In the genomic region with DNA sequence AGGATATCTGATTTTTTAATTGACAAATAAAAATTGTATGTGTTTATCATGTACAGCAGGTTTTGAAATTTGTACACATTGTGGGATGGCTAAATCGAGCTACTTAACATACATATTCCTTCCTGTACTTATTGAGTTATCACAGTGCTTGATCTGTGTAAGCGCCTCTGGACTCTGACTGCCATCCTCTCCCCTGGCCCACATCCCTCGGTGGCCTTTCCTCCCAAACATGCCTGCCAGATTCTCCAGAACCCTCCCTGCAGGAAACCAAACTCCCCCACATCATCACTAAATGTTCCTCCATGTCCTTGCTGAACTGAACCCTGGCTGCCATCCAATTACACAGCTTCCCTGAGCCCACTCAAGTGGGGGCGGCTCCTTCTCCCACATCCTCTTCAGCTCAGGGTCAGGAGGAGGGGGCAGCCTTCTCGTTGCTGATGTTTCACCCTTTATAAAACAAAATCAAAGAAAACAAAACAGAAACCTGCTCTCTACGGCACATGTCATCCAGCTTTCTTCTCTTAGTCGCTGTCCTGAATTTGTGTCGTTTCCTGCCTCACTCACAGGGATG, we compare ENCODE assay signal across 9 cellular contexts.
DNase-seq lines count a peak whose midpoint lies in the region; ATAC-seq and TF ChIP-seq lines count a peak whose summit lies in the region.
"Had no signal": no experiment of that assay in that cellular context is flagged by ENCODE, and none has a peak within 500 bp of the region (broad histone marks: within the 10 kb centered on the region; RNA-seq: fewer than 3 reads in every experiment).

No MANE protein-coding gene starts in this region.

- H3K27me3 ChIP-seq in hepatocyte = no peaks in the 10 kb centered on the region

- H3K36me3 ChIP-seq in hepatocyte (replicated peaks; ENCODE audit: insufficient read depth, low read depth) = no peaks in the 10 kb centered on the region

- H3K27ac ChIP-seq in hepatocyte = no peak overlapping the region

- no peaks in the 10 kb centered on the region for H4K20me1 ChIP-seq in hepatocyte (ENCODE audit: insufficient read depth, poor library complexity, severe bottlenecking)

- no peak overlapping the region for H2AFZ ChIP-seq in hepatocyte

- no peaks in the 10 kb centered on the region for H3K79me2 ChIP-seq in hepatocyte

- ATAC-seq in Right ventricle myocardium superior (ENCODE audit: poor library complexity) (peak; percentile 59), HG02759 (IDR thresholded peaks at IDR 0.05; ENCODE audit: unreplicated experiment) (no peak)
- ATAC-seq in stimulated activated effector memory CD8-positive, alpha-beta T cell treated with anti-CD3 and anti-CD28 coated beads, Interleukin-12 subunit alpha, Interleukin-12 subunit beta, amount 100 ng/mL, for 72 hours = no peak

- 72% methylated on average over 8 of the region's 8 CpGs for WGBS in hepatocyte (ENCODE audit: low lambda C conversion rate, missing lambda C conversion rate)

- no peak for TF ChIP-seq CTCF in hepatocyte (IDR thresholded peaks at IDR 0.05; ENCODE audit: poor library complexity)

- H3K4me3 Mint-ChIP-seq in activated CD4-positive, alpha-beta T cell treated with anti-CD3 and anti-CD28 coated beads, Interleukin-2, amount 10 ng/mL, durations not matched to agents 24 days and 14 days = peak overlapping the region; percentile 61
- peak overlapping the region; percentile 0 for H3K4me3 Mint-ChIP-seq in stimulated activated effector memory CD8-positive, alpha-beta T cell treated with anti-CD3 and anti-CD28 coated beads, Interleukin-12 subunit alpha, Interleukin-12 subunit beta, amount 100 ng/mL, for 72 hours

- no peaks in the 10 kb centered on the region for H3K9me2 ChIP-seq in hepatocyte (replicated peaks; ENCODE audit: insufficient read depth)

- peak overlapping the region; percentile 66 for H3K27ac Mint-ChIP-seq in activated CD4-positive, alpha-beta T cell treated with anti-CD3 and anti-CD28 coated beads, Interleukin-2, amount 10 ng/mL, durations not matched to agents 24 days and 14 days
- H3K27ac Mint-ChIP-seq in stimulated activated effector memory CD8-positive, alpha-beta T cell treated with anti-CD3 and anti-CD28 coated beads, Interleukin-12 subunit alpha, Interleukin-12 subunit beta, amount 100 ng/mL, for 72 hours = peak overlapping the region; percentile 63

- H3K27me3 Mint-ChIP-seq in activated CD4-positive, alpha-beta T cell treated with anti-CD3 and anti-CD28 coated beads, Interleukin-2, amount 10 ng/mL, durations not matched to agents 24 days and 14 days = peaks cover 5% of the 10 kb centered on the region

- H3K4me3 ChIP-seq in hepatocyte = no peak overlapping the region

- H3K4me1 ChIP-seq in hepatocyte (ENCODE audit: insufficient read depth) = no peaks in the 10 kb centered on the region

- H3K9me3 ChIP-seq in hepatocyte (ENCODE audit: low read depth) = no peaks in the 10 kb centered on the region

- H3K4me2 ChIP-seq in hepatocyte = no peak overlapping the region

- no peaks in the 10 kb centered on the region for H3K36me3 Mint-ChIP-seq in activated CD4-positive, alpha-beta T cell treated with anti-CD3 and anti-CD28 coated beads, Interleukin-2, amount 10 ng/mL, durations not matched to agents 24 days and 14 days (ENCODE audit: low read depth)
- H3K36me3 Mint-ChIP-seq in stimulated activated effector memory CD8-positive, alpha-beta T cell treated with anti-CD3 and anti-CD28 coated beads, Interleukin-12 subunit alpha, Interleukin-12 subunit beta, amount 100 ng/mL, for 72 hours = no peaks in the 10 kb centered on the region

- peaks cover 7% of the 10 kb centered on the region for H3K9me3 Mint-ChIP-seq in activated CD4-positive, alpha-beta T cell treated with anti-CD3 and anti-CD28 coated beads, Interleukin-2, amount 10 ng/mL, durations not matched to agents 24 days and 14 days
- H3K9me3 Mint-ChIP-seq in stimulated activated effector memory CD8-positive, alpha-beta T cell treated with anti-CD3 and anti-CD28 coated beads, Interleukin-12 subunit alpha, Interleukin-12 subunit beta, amount 100 ng/mL, for 72 hours = no peaks in the 10 kb centered on the region

- intact Hi-C loops in activated CD4-positive, alpha-beta T cell treated with anti-CD3 and anti-CD28 coated beads, Interleukin-2, amount 10 ng/mL, durations not matched to agents 24 days and 14 days (cut with micrococcal nuclease) = no loop called here
- intact Hi-C loops in Right ventricle myocardium superior (cut with DNase I) = no loop called here

- H3K4me1 Mint-ChIP-seq in activated CD4-positive, alpha-beta T cell treated with anti-CD3 and anti-CD28 coated beads, Interleukin-2, amount 10 ng/mL, durations not matched to agents 24 days and 14 days = peaks cover 15% of the 10 kb centered on the region
- peaks cover 11% of the 10 kb centered on the region for H3K4me1 Mint-ChIP-seq in stimulated activated effector memory CD8-positive, alpha-beta T cell treated with anti-CD3 and anti-CD28 coated beads, Interleukin-12 subunit alpha, Interleukin-12 subunit beta, amount 100 ng/mL, for 72 hours

- peak; percentile 67 for DNase-seq in activated CD4-positive, alpha-beta T cell treated with anti-CD3 and anti-CD28 coated beads, Interleukin-2, amount 10 ng/mL, durations not matched to agents 24 days and 14 days
- DNase-seq in activated CD4-positive, alpha-beta T cell treated with anti-CD3 and anti-CD28 coated beads, Interleukin-2, amount 50 U/mL, for 48 hours = no peak
- peak; percentile 41 for DNase-seq in NCI-H524 treated with DMSO at 0.1 percent for 48 hours (lab: John Stamatoyannopoulos, UW)
- no peak for DNase-seq in Right ventricle myocardium superior
- DNase-seq in stimulated activated effector memory CD8-positive, alpha-beta T cell treated with anti-CD3 and anti-CD28 coated beads, Interleukin-12 subunit alpha, Interleukin-12 subunit beta, amount 100 ng/mL, for 72 hours (ENCODE audit: low spot score in 2 of 2) = no peak
- no peak for DNase-seq in hepatocyte (ENCODE audit: low spot score)
- DNase-seq in NCI-H526 (lab: John Stamatoyannopoulos, UW) = no peak
- DNase-seq: cortex of kidney had no signal

Comparison
In these comparisons a context has a peak if more than half of its experiments do, and no peak if none do; other contexts are left out.
1. DNase-seq: peak in activated CD4-positive, alpha-beta T cell treated with anti-CD3 and anti-CD28 coated beads, Interleukin-2, amount 10 ng/mL, durations not matched to agents 24 days and 14 days (single experiment) and NCI-H524 treated with DMSO at 0.1 percent for 48 hours (single experiment); none in activated CD4-positive, alpha-beta T cell treated with anti-CD3 and anti-CD28 coated beads, Interleukin-2, amount 50 U/mL, for 48 hours (0 of 2), Right ventricle myocardium superior (single experiment), stimulated activated effector memory CD8-positive, alpha-beta T cell treated with anti-CD3 and anti-CD28 coated beads, Interleukin-12 subunit alpha, Interleukin-12 subunit beta, amount 100 ng/mL, for 72 hours (0 of 2), hepatocyte (single experiment) and NCI-H526 (0 of 2).